1 cellular context compared by ENCODE assay signal in genomic region chr15:56763082-56763481, GRCh38.
TF ChIP-seq lines count a peak whose summit lies in the region.

No MANE protein-coding gene starts in this region.

TF ChIP-seq in neural cell, 6 proteins besides CTCF, POLR2A, EP300 and RAD21 (continued from another document):
- TF ChIP-seq REST (IDR thresholded peaks at IDR 0.05; ENCODE audit: borderline replicate concordance) (no peak), MXI1 (conservative IDR thresholded peaks at IDR 0.05; ENCODE audit: poor library complexity, severe bottlenecking) (no peak), EZH2 (IDR thresholded peaks at IDR 0.05; ENCODE audit: borderline replicate concordance, insufficient read depth, low read length, poor library complexity, severe bottlenecking) (no peak)
